1 cellular context compared by ENCODE assay signal in the genomic region with DNA sequence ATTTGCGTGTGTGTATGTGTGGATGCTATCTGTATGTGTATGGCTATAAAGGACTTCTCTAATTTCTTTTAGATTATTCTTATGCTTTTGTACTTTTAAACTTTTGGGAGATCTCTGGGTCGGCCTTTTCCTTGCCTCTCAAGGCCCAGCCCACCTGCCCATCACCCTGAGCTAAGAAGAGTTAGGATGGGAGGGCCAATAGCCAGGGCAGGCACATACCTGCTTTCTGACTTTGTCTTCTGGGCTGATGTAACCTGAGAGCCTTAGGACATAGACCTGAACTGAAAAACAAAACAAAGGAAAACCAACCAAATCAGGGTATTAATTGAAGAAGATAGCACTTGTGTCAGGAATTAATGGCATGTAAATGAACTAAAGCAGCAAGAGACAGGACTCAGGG.
TF ChIP-seq lines count a peak whose summit lies in the region.

No MANE protein-coding gene starts in this region.

TF ChIP-seq in GM23338, 12 proteins besides CTCF, POLR2A, EP300 and RAD21:
- TF ChIP-seq, protein P1, sequence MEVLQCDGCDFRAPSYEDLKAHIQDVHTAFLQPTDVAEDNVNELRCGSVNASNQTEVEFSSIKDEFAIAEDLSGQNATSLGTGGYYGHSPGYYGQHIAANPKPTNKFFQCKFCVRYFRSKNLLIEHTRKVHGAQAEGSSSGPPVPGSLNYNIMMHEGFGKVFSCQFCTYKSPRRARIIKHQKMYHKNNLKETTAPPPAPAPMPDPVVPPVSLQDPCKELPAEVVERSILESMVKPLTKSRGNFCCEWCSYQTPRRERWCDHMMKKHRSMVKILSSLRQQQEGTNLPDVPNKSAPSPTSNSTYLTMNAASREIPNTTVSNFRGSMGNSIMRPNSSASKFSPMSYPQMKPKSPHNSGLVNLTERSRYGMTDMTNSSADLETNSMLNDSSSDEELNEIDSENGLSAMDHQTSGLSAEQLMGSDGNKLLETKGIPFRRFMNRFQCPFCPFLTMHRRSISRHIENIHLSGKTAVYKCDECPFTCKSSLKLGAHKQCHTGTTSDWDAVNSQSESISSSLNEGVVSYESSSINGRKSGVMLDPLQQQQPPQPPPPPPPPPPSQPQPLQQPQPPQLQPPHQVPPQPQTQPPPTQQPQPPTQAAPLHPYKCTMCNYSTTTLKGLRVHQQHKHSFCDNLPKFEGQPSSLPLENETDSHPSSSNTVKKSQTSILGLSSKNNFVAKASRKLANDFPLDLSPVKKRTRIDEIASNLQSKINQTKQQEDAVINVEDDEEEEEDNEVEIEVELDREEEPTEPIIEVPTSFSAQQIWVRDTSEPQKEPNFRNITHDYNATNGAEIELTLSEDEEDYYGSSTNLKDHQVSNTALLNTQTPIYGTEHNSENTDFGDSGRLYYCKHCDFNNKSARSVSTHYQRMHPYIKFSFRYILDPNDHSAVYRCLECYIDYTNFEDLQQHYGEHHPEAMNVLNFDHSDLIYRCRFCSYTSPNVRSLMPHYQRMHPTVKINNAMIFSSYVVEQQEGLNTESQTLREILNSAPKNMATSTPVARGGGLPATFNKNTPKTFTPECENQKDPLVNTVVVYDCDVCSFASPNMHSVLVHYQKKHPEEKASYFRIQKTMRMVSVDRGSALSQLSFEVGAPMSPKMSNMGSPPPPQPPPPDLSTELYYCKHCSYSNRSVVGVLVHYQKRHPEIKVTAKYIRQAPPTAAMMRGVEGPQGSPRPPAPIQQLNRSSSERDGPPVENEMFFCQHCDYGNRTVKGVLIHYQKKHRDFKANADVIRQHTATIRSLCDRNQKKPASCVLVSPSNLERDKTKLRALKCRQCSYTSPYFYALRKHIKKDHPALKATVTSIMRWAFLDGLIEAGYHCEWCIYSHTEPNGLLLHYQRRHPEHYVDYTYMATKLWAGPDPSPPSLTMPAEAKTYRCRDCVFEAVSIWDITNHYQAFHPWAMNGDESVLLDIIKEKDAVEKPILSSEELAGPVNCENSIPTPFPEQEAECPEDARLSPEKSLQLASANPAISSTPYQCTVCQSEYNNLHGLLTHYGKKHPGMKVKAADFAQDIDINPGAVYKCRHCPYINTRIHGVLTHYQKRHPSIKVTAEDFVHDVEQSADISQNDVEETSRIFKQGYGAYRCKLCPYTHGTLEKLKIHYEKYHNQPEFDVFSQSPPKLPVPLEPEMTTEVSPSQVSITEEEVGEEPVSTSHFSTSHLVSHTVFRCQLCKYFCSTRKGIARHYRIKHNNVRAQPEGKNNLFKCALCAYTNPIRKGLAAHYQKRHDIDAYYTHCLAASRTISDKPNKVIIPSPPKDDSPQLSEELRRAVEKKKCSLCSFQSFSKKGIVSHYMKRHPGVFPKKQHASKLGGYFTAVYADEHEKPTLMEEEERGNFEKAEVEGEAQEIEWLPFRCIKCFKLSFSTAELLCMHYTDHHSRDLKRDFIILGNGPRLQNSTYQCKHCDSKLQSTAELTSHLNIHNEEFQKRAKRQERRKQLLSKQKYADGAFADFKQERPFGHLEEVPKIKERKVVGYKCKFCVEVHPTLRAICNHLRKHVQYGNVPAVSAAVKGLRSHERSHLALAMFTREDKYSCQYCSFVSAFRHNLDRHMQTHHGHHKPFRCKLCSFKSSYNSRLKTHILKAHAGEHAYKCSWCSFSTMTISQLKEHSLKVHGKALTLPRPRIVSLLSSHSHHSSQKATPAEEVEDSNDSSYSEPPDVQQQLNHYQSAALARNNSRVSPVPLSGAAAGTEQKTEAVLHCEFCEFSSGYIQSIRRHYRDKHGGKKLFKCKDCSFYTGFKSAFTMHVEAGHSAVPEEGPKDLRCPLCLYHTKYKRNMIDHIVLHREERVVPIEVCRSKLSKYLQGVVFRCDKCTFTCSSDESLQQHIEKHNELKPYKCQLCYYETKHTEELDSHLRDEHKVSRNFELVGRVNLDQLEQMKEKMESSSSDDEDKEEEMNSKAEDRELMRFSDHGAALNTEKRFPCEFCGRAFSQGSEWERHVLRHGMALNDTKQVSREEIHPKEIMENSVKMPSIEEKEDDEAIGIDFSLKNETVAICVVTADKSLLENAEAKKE (CRISPR knock-in tag; IDR thresholded peaks at IDR 0.05), result no peak
